18 cellular contexts compared by ENCODE assay signal in the genomic region with DNA sequence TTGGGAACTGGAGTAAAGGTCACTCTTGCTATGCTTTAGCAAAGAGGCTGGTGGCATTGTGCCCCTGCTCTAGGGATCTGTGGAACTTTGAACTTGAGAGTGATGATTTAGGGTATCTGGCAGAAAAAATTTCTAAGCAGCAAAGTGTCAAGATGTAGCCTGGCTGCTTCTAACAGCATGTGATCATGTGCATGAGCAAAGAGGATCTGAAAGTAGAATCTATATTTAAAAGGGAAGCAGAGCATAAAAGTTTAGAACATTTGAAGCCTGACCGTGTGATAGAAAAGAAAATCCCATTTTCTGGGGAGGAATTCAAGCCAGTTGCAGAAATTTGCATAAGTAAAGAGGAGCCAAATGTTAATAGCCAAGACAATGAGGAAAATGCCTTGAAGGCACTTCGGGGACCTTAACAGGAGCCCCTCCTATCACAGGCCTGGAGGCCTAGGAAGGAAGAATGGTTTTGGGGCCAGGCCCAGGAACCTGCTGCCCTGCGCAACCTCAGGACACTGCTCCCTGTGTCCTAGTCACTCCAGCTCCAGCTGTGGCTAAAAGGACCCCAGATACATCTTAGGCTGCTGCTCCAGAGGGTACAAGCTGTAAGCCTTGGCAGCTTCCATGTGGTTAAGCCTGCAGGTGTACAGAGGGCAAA.
"Had no signal": no experiment of that assay in that cellular context is flagged by ENCODE, and none has a peak within 500 bp of the region (broad histone marks: within the 10 kb centered on the region; RNA-seq: fewer than 3 reads in every experiment).

No MANE protein-coding gene starts in this region.

- DNase-seq: activated B cell treated with CpG ODN at 0.5 μM for 24 hours; activated CD4-positive, alpha-beta T cell treated with anti-CD3 and anti-CD28 coated beads, Interleukin-2, amount 10 ng/mL, durations not matched to agents 24 days and 14 days; activated CD8-positive, alpha-beta T cell treated with anti-CD3 and anti-CD28 coated beads for 36 hours; activated T-cell treated with anti-CD3 and anti-CD28 coated beads, Interleukin-2, amount 50 U/mL, for 4 hours; adrenal gland; effector CD8-positive, alpha-beta T cell; esophagus squamous epithelium; stimulated activated CD4-positive, alpha-beta T cell treated with anti-CD3 and anti-CD28 coated beads, Interleukin-15, amount 100 ng/mL, for 24 hours; stimulated activated CD4-positive, alpha-beta T cell treated with anti-CD3 and anti-CD28 coated beads, Interleukin-2, amount 100 ng/mL, for 48 hours; stomach; trophoblast cell had no signal

- H3K4me3 ChIP-seq: adrenal gland, esophagus squamous epithelium, prostate gland, right atrium auricular region, skin epidermis, stomach had no signal

- H3K27ac ChIP-seq: adrenal gland, esophagus squamous epithelium, prostate gland, right atrium auricular region, skin epidermis, stomach had no signal

- H3K4me3 Mint-ChIP-seq: activated B cell treated with CpG ODN at 0.5 μM for 24 hours; activated CD4-positive, alpha-beta T cell treated with anti-CD3 and anti-CD28 coated beads, Interleukin-2, amount 10 ng/mL, durations not matched to agents 24 days and 14 days; activated CD8-positive, alpha-beta T cell treated with anti-CD3 and anti-CD28 coated beads for 36 hours; activated naive CD4-positive, alpha-beta T cell treated with anti-CD3 and anti-CD28 coated beads, Interleukin-2, amount 50 U/mL, for 24 hours; activated T-cell treated with anti-CD3 and anti-CD28 coated beads, Interleukin-2, amount 50 U/mL, for 4 hours; memory B cell had no signal

- H3K9me3 ChIP-seq: adrenal gland, prostate gland had no signal

- ATAC-seq: activated CD8-positive, alpha-beta T cell treated with anti-CD3 and anti-CD28 coated beads for 36 hours; activated T-cell treated with anti-CD3 and anti-CD28 coated beads, Interleukin-2, amount 50 U/mL, for 4 hours had no signal

- H3K9me3 Mint-ChIP-seq: activated CD4-positive, alpha-beta T cell treated with anti-CD3 and anti-CD28 coated beads, Interleukin-2, amount 10 ng/mL, durations not matched to agents 24 days and 14 days had no signal

- H3K27me3 ChIP-seq: right atrium auricular region had no signal

- H3K36me3 ChIP-seq: adrenal gland, esophagus squamous epithelium, prostate gland, right atrium auricular region, stomach had no signal

- FAIRE-seq: astrocyte, bronchial epithelial cell had no signal

- H3K4me1 Mint-ChIP-seq: activated B cell treated with CpG ODN at 0.5 μM for 24 hours; activated CD4-positive, alpha-beta T cell treated with anti-CD3 and anti-CD28 coated beads, Interleukin-2, amount 10 ng/mL, durations not matched to agents 24 days and 14 days; activated naive CD4-positive, alpha-beta T cell treated with anti-CD3 and anti-CD28 coated beads, Interleukin-2, amount 50 U/mL, for 24 hours; memory B cell had no signal

- H3K36me3 Mint-ChIP-seq: activated naive CD4-positive, alpha-beta T cell treated with anti-CD3 and anti-CD28 coated beads, Interleukin-2, amount 50 U/mL, for 24 hours had no signal

- H3K4me1 ChIP-seq: adrenal gland, prostate gland, right atrium auricular region, stomach had no signal

- H3K27ac Mint-ChIP-seq: activated B cell treated with CpG ODN at 0.5 μM for 24 hours; activated CD4-positive, alpha-beta T cell treated with anti-CD3 and anti-CD28 coated beads, Interleukin-2, amount 10 ng/mL, durations not matched to agents 24 days and 14 days; activated CD8-positive, alpha-beta T cell treated with anti-CD3 and anti-CD28 coated beads for 36 hours; activated naive CD4-positive, alpha-beta T cell treated with anti-CD3 and anti-CD28 coated beads, Interleukin-2, amount 50 U/mL, for 24 hours; memory B cell had no signal
